ENCODE assay signal across 14 cellular contexts in genomic region chr2:47086054-47086471, GRCh38.
DNase-seq lines count a peak whose midpoint lies in the region; ATAC-seq and TF ChIP-seq lines count a peak whose summit lies in the region.
"Had no signal": no experiment of that assay in that cellular context is flagged by ENCODE, and none has a peak within 500 bp of the region (broad histone marks: within the 10 kb centered on the region; RNA-seq: fewer than 3 reads in every experiment).

No MANE protein-coding gene starts in this region.

- no peak overlapping the region for H3K4me2 ChIP-seq in osteoblast (ENCODE audit: insufficient read depth, low read length)

- H3K36me3 Mint-ChIP-seq in chondrocyte (ENCODE audit: low read depth): no peaks in the 10 kb centered on the region
- H3K36me3 Mint-ChIP-seq: naive thymus-derived CD8-positive, alpha-beta T cell had no signal

- H3K4me3 Mint-ChIP-seq in chondrocyte (ENCODE audit: unreplicated experiment): no peak overlapping the region

- H3K27ac Mint-ChIP-seq in chondrocyte (ENCODE audit: unreplicated experiment): no peak overlapping the region

- peak overlapping the region in 11 of 12 donors; percentile 18 to 80 (median 49) for H3K27ac ChIP-seq in heart left ventricle
- H3K27ac ChIP-seq in osteoblast (ENCODE audit: low read depth, low read length): peak overlapping the region; percentile 27
- H3K27ac ChIP-seq: SK-N-MC had no signal

- no peak for TF ChIP-seq CTCF in heart left ventricle (IDR thresholded peaks at IDR 0.05)
- no peak for TF ChIP-seq CTCF in osteoblast (IDR thresholded peaks at IDR 0.05; ENCODE audit: extremely low read depth, low read depth, low read length)
- TF ChIP-seq CTCF in chondrocyte (IDR thresholded peaks at IDR 0.05): no peak

- 31 to 41% (median 34%) methylated on average over 9 of the region's 9 CpGs for WGBS in heart left ventricle, 4 donors

- H3K9me3 Mint-ChIP-seq in chondrocyte (ENCODE audit: low read depth): no peaks in the 10 kb centered on the region
- H3K9me3 Mint-ChIP-seq: naive thymus-derived CD8-positive, alpha-beta T cell had no signal

- ATAC-seq in heart left ventricle: peak in 3 of 4 donors; percentile 23 to 51 (median 27)
- ATAC-seq: naive thymus-derived CD8-positive, alpha-beta T cell had no signal

- peaks cover 23% of the 10 kb centered on the region for H3K4me1 Mint-ChIP-seq in chondrocyte (ENCODE audit: low read depth)

- H4K20me1 ChIP-seq in osteoblast (ENCODE audit: insufficient read depth, low read length): no peaks in the 10 kb centered on the region

- H3K9me3 ChIP-seq in heart left ventricle: no peaks in the 10 kb centered on the region
- H3K9me3 ChIP-seq in osteoblast (ENCODE audit: low read depth, low read length): no peaks in the 10 kb centered on the region
- H3K9me3 ChIP-seq: MG63 had no signal

- peak overlapping the region; percentile 85 for H2AFZ ChIP-seq in osteoblast (ENCODE audit: low read length)

- peaks cover 17 to 74% (median 62%) of the 10 kb centered on the region in 12 donors for H3K4me1 ChIP-seq in heart left ventricle
- peaks cover 25% of the 10 kb centered on the region for H3K4me1 ChIP-seq in osteoblast (ENCODE audit: insufficient read depth, low read length)

- H3K4me3 ChIP-seq in heart left ventricle (peak overlapping the region in 4 of 12 donors; percentile 5 to 53 (median 17)), osteoblast (ENCODE audit: insufficient read depth, low read length) (no peak overlapping the region)
- H3K4me3 ChIP-seq: MG63, SK-N-MC had no signal

- DNase-seq in heart left ventricle (peak in 1 of 5 donors; percentile 26), cardiac septum (ENCODE audit: low spot score) (no peak), foreskin melanocyte (peak; percentile 63), osteoblast (ENCODE audit: insufficient read length, low spot score, missing footprints) (no peak), chondrocyte (ENCODE audit: low spot score) (no peak), NCI-H146 treated with DMSO at 0.1 percent for 48 hours (lab: John Stamatoyannopoulos, UW; ENCODE audit: unreplicated experiment) (no peak), cerebellar nuclear complex (lab: John Stamatoyannopoulos, UW) (no peak), SHP77 treated with DMSO at 0.1 percent for 48 hours (lab: John Stamatoyannopoulos, UW) (no peak)
- DNase-seq: activated CD4-positive, alpha-beta T cell treated with anti-CD3 and anti-CD28 coated beads for 4 hours; effector CD4-positive, alpha-beta T cell; MG63; NCI-H526 had no signal

- H3K79me2 ChIP-seq in osteoblast (ENCODE audit: insufficient read depth, low read length): no peaks in the 10 kb centered on the region

- intact Hi-C loops in heart left ventricle (cut with DNase I): no loop called here
- intact Hi-C loops in cardiac septum (cut with DNase I): loop anchor here (5.0 kb wide), 1 partner anchor 186 kb away; no protein-coding TSS in a partner anchor

- TF ChIP-seq POLR2A in heart left ventricle (IDR thresholded peaks at IDR 0.05): no peak

- no peaks in the 10 kb centered on the region for H3K27me3 Mint-ChIP-seq in chondrocyte (ENCODE audit: low read depth)

- no peaks in the 10 kb centered on the region for H3K27me3 ChIP-seq in heart left ventricle
- no peaks in the 10 kb centered on the region for H3K27me3 ChIP-seq in osteoblast (ENCODE audit: insufficient read depth, low read length)
- H3K27me3 ChIP-seq: MG63 had no signal

- H3K36me3 ChIP-seq in heart left ventricle (no peaks in the 10 kb centered on the region), osteoblast (ENCODE audit: insufficient read depth, low read length) (no peaks in the 10 kb centered on the region)
- H3K36me3 ChIP-seq: MG63 had no signal
